Comparison of ENCODE assay signal across 12 cellular contexts in the genomic region with DNA sequence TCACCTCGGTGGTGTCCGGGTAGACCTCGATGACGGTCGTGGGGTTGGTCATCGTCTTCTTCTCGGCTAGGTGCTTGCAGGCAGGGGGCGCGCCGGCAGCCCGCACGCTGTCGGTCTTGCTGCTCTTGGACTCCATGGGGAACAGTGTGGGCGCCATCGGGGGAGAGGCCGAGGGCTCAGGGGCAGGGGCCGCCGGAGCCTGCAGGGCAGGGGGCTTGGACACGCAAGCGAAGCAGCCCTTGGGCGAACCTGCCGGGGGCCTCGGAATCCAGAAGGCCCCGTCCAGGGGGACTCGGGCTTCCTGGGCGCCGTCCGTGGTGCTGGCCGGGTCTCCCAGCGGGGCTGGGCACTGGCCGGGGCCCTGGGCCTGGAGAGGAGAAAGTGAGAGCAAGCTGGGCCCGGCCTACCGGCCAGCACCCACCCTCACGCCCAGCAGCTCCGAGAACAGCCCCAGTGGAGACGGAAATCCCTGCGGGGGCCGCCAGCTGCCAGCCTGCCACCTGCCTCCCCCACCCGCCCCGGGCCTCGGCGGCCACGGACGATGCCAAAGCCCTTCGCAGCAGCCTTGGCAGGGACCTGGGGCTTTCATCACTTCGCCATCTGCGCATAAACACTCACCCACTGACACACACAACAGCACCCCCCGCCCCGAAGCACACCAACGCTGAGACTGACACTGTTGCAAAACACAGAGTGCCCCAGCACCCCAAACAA. TPM values are rescaled to one million over a fixed set of nuclear protein-coding genes. Genes with fewer than 3 reads are reported as not detected.
DNase-seq lines count a peak whose midpoint lies in the region; ATAC-seq and TF ChIP-seq lines count a peak whose summit lies in the region.
"Had no signal": no experiment of that assay in that cellular context is flagged by ENCODE, and none has a peak within 500 bp of the region (broad histone marks: within the 10 kb centered on the region; RNA-seq: fewer than 3 reads in every experiment).

No MANE protein-coding gene starts in this region.

- WGBS in esophagus, 2 donors = 44 to 49% methylated on average over 49 to 50 of the region's 50 CpGs

- DNase-seq in stimulated activated naive CD8-positive, alpha-beta T cell treated with anti-CD3 and anti-CD28 coated beads, Interleukin-15, amount 100 ng/mL, for 72 hours = no peak
- DNase-seq in natural killer cell = peak; percentile 17
- DNase-seq in mucosa of gallbladder (ENCODE audit: low spot score) = no peak
- DNase-seq in NOMO-1 treated with DMSO at 0.1 percent for 48 hours (lab: John Stamatoyannopoulos, UW; ENCODE audit: unreplicated experiment) = no peak
- DNase-seq in CD4-positive, alpha-beta memory T cell = no peak
- DNase-seq: activated CD4-positive, alpha-beta memory T cell treated with anti-CD3 and anti-CD28 coated beads, Interleukin-2, amount 10 ng/mL, durations not matched to agents 7 days and 5 days; CD4-positive, CD25-positive, alpha-beta regulatory T cell; effector CD8-positive, alpha-beta T cell had no signal

- H3K36me3 Mint-ChIP-seq in stimulated activated naive CD8-positive, alpha-beta T cell treated with anti-CD3 and anti-CD28 coated beads, Interleukin-15, Interleukin-2, amounts not matched to agents 100 ng/mL and 50 ng/mL, for 24 hours (ENCODE audit: low read depth) = peaks cover under 1% of the 10 kb centered on the region
- no peaks in the 10 kb centered on the region for H3K36me3 Mint-ChIP-seq in natural killer cell
- H3K36me3 Mint-ChIP-seq in CD4-positive, alpha-beta memory T cell = peaks cover under 1 to 4% of the 10 kb centered on the region in 2 donors
- H3K36me3 Mint-ChIP-seq: CD4-positive, CD25-positive, alpha-beta regulatory T cell had no signal

- no peak for TF ChIP-seq CTCF in natural killer cell (IDR thresholded peaks at IDR 0.05)

- H3K27me3 ChIP-seq in esophagus (ENCODE audit: control insufficient read depth in 1 of 2, insufficient read depth in 2 of 2, low read length in 2 of 2) = no peaks in the 10 kb centered on the region
- H3K27me3 ChIP-seq in CD4-positive, alpha-beta memory T cell (ENCODE audit: insufficient read depth, low read length) = no peaks in the 10 kb centered on the region

- H3K27ac Mint-ChIP-seq in stimulated activated naive CD8-positive, alpha-beta T cell treated with anti-CD3 and anti-CD28 coated beads, Interleukin-15, Interleukin-2, amounts not matched to agents 100 ng/mL and 50 ng/mL, for 24 hours = no peak overlapping the region
- no peak overlapping the region for H3K27ac Mint-ChIP-seq in stimulated activated naive CD8-positive, alpha-beta T cell treated with anti-CD3 and anti-CD28 coated beads, Interleukin-15, amount 100 ng/mL, for 72 hours
- H3K27ac Mint-ChIP-seq in natural killer cell = no peak overlapping the region
- H3K27ac Mint-ChIP-seq in CD4-positive, alpha-beta memory T cell = no peak overlapping the region
- H3K27ac Mint-ChIP-seq: activated CD4-positive, alpha-beta memory T cell treated with anti-CD3 and anti-CD28 coated beads, Interleukin-2, amount 10 ng/mL, durations not matched to agents 7 days and 5 days; CD4-positive, CD25-positive, alpha-beta regulatory T cell had no signal

- POLR2A ChIA-PET in CD4-positive, alpha-beta memory T cell (lab: Charles Lee; ENCODE audit: partially characterized antibody) = no interaction called here

- H3K27me3 Mint-ChIP-seq in stimulated activated naive CD8-positive, alpha-beta T cell treated with anti-CD3 and anti-CD28 coated beads, Interleukin-15, Interleukin-2, amounts not matched to agents 100 ng/mL and 50 ng/mL, for 24 hours = peaks cover 14% of the 10 kb centered on the region
- H3K27me3 Mint-ChIP-seq in stimulated activated naive CD8-positive, alpha-beta T cell treated with anti-CD3 and anti-CD28 coated beads, Interleukin-15, amount 100 ng/mL, for 72 hours = peaks cover 19% of the 10 kb centered on the region
- peaks cover 0 to 13% of the 10 kb centered on the region in 2 donors for H3K27me3 Mint-ChIP-seq in natural killer cell (ENCODE audit: low read depth in 2 of 2)
- H3K27me3 Mint-ChIP-seq in CD4-positive, alpha-beta memory T cell = peaks cover 11 to 12% of the 10 kb centered on the region in 2 donors

- H3K4me1 Mint-ChIP-seq in stimulated activated naive CD8-positive, alpha-beta T cell treated with anti-CD3 and anti-CD28 coated beads, Interleukin-15, Interleukin-2, amounts not matched to agents 100 ng/mL and 50 ng/mL, for 24 hours (ENCODE audit: low read depth) = peaks cover 24% of the 10 kb centered on the region
- H3K4me1 Mint-ChIP-seq in stimulated activated naive CD8-positive, alpha-beta T cell treated with anti-CD3 and anti-CD28 coated beads, Interleukin-15, amount 100 ng/mL, for 72 hours = peaks cover 22% of the 10 kb centered on the region
- peaks cover 14 to 59% of the 10 kb centered on the region in 2 donors for H3K4me1 Mint-ChIP-seq in natural killer cell
- peaks cover 4 to 30% (median 18%) of the 10 kb centered on the region in 4 donors for H3K4me1 Mint-ChIP-seq in CD4-positive, alpha-beta memory T cell

- intact Hi-C loops in natural killer cell (cut with micrococcal nuclease) = no loop called here
- intact Hi-C loops in CD4-positive, alpha-beta memory T cell (cut with micrococcal nuclease) = no loop called here

- peaks cover 8% of the 10 kb centered on the region for H3K9me3 Mint-ChIP-seq in stimulated activated naive CD8-positive, alpha-beta T cell treated with anti-CD3 and anti-CD28 coated beads, Interleukin-15, Interleukin-2, amounts not matched to agents 100 ng/mL and 50 ng/mL, for 24 hours
- peaks cover 5 to 8% of the 10 kb centered on the region in 2 donors for H3K9me3 Mint-ChIP-seq in stimulated activated naive CD8-positive, alpha-beta T cell treated with anti-CD3 and anti-CD28 coated beads, Interleukin-15, amount 100 ng/mL, for 72 hours
- no peaks in the 10 kb centered on the region for H3K9me3 Mint-ChIP-seq in natural killer cell
- H3K9me3 Mint-ChIP-seq in CD4-positive, alpha-beta memory T cell = peaks cover 0 to 4% (median 0%) of the 10 kb centered on the region in 8 donors

- H3K4me1 ChIP-seq in esophagus (ENCODE audit: control insufficient read depth in 2 of 2, insufficient read depth in 2 of 2, low read length in 1 of 2) = peaks cover 10 to 19% of the 10 kb centered on the region in 2 donors
- H3K4me1 ChIP-seq in CD4-positive, alpha-beta memory T cell (ENCODE audit: insufficient read depth, low read length) = peaks cover 10% of the 10 kb centered on the region

- peak overlapping the region; percentile 20 to 26 for H3K4me3 ChIP-seq in esophagus (ENCODE audit: low read depth in 1 of 2, low read length in 2 of 2)
- H3K4me3 ChIP-seq in CD4-positive, alpha-beta memory T cell (ENCODE audit: low read length in 2 of 2) = no peak overlapping the region

- peak overlapping the region; percentile 53 for H3K4me3 Mint-ChIP-seq in stimulated activated naive CD8-positive, alpha-beta T cell treated with anti-CD3 and anti-CD28 coated beads, Interleukin-15, Interleukin-2, amounts not matched to agents 100 ng/mL and 50 ng/mL, for 24 hours
- no peak overlapping the region for H3K4me3 Mint-ChIP-seq in stimulated activated naive CD8-positive, alpha-beta T cell treated with anti-CD3 and anti-CD28 coated beads, Interleukin-15, amount 100 ng/mL, for 72 hours
- H3K4me3 Mint-ChIP-seq in natural killer cell = peak overlapping the region; percentile 78
- peak overlapping the region in 1 of 8 donors; percentile 61 for H3K4me3 Mint-ChIP-seq in CD4-positive, alpha-beta memory T cell
- H3K4me3 Mint-ChIP-seq: activated CD4-positive, alpha-beta memory T cell treated with anti-CD3 and anti-CD28 coated beads, Interleukin-2, amount 10 ng/mL, durations not matched to agents 7 days and 5 days had no signal

- ATAC-seq in stimulated activated naive CD8-positive, alpha-beta T cell treated with anti-CD3 and anti-CD28 coated beads, Interleukin-15, amount 100 ng/mL, for 72 hours = no peak
- ATAC-seq in natural killer cell (peak in 1 of 3 donors; percentile 34), GM18858 (IDR thresholded peaks at IDR 0.05; ENCODE audit: unreplicated experiment) (no peak)

- H3K27ac ChIP-seq in esophagus (ENCODE audit: low read depth in 2 of 2, low read length in 1 of 2) = no peak overlapping the region
- no peak overlapping the region for H3K27ac ChIP-seq in CD4-positive, alpha-beta memory T cell (ENCODE audit: low read depth, low read length)

- CTCF ChIA-PET in CD4-positive, alpha-beta memory T cell (lab: Charles Lee; ENCODE audit: partially characterized antibody) = no interaction called here

- H3K9me3 ChIP-seq in esophagus (ENCODE audit: control insufficient read depth in 2 of 2, insufficient read depth in 1 of 2, low read depth in 1 of 2, low read length in 1 of 2) = peaks cover 0 to 2% of the 10 kb centered on the region in 2 donors
- H3K9me3 ChIP-seq in CD4-positive, alpha-beta memory T cell (ENCODE audit: control insufficient read depth in 1 of 2, low read length in 2 of 2) = no peaks in the 10 kb centered on the region

- H3K36me3 ChIP-seq in esophagus (ENCODE audit: control insufficient read depth in 2 of 2, insufficient read depth in 2 of 2, low read length in 1 of 2) = peaks cover 0 to 6% of the 10 kb centered on the region in 2 donors
- H3K36me3 ChIP-seq in CD4-positive, alpha-beta memory T cell (ENCODE audit: insufficient read depth, low read length) = peaks cover under 1% of the 10 kb centered on the region

RNA-seq across cellular contexts. Expression of gene IFITM10, which starts 2.5 kb away (rescaled TPM):
- 1 to 10 TPM in 1 of 2 donors, under 1 TPM in 1; 0.73 to 1.1 TPM for polyA plus RNA-seq in esophagus
- total RNA-seq in natural killer cell (1 to 10 TPM; 5.5 to 8.1 (median 6.5) TPM), mucosa of gallbladder (13.9 TPM)
- total RNA-seq in CD4-positive, alpha-beta memory T cell = 1 to 10 TPM; 1.6 to 1.8 TPM
- not detected for polyA plus RNA-seq in CD4-positive, alpha-beta memory T cell
- polyA plus RNA-seq: CD4-positive, CD25-positive, alpha-beta regulatory T cell had no signal

RNA-seq across cellular contexts. Expression of gene CTSD, which starts 15.8 kb away (rescaled TPM):
- 100 to 1,000 TPM; 273 to 284 TPM for polyA plus RNA-seq in esophagus
- 100 to 1,000 TPM; 388 to 446 (median 415) TPM for total RNA-seq in natural killer cell
- 2,163 TPM for total RNA-seq in mucosa of gallbladder
- 100 to 1,000 TPM; 206 to 214 TPM for total RNA-seq in CD4-positive, alpha-beta memory T cell
- 100 to 1,000 TPM; 122 to 137 TPM for polyA plus RNA-seq in CD4-positive, alpha-beta memory T cell

RNA-seq across cellular contexts. Expression of gene KRTAP5-6, which starts 50.9 kb away (rescaled TPM):
- not detected for polyA plus RNA-seq in esophagus
- total RNA-seq in natural killer cell = not detected
- total RNA-seq in mucosa of gallbladder = not detected
- not detected for total RNA-seq in CD4-positive, alpha-beta memory T cell
- polyA plus RNA-seq in CD4-positive, alpha-beta memory T cell = not detected
- total RNA-seq: activated CD4-positive, alpha-beta memory T cell treated with anti-CD3 and anti-CD28 coated beads, Interleukin-2, amount 10 ng/mL, durations not matched to agents 7 days and 5 days; CD4-positive, CD25-positive, alpha-beta regulatory T cell; mononuclear cell had no signal
- polyA plus RNA-seq: CD4-positive, CD25-positive, alpha-beta regulatory T cell had no signal

Comparison
In these comparisons a context has a peak if more than half of its experiments do, and no peak if none do; other contexts are left out.
1. H3K4me3 Mint-ChIP-seq: peak in stimulated activated naive CD8-positive, alpha-beta T cell treated with anti-CD3 and anti-CD28 coated beads, Interleukin-15, Interleukin-2, amounts not matched to agents 100 ng/mL and 50 ng/mL, for 24 hours (single experiment) and natural killer cell (single experiment); none in stimulated activated naive CD8-positive, alpha-beta T cell treated with anti-CD3 and anti-CD28 coated beads, Interleukin-15, amount 100 ng/mL, for 72 hours (0 of 2).
2. H3K4me3 ChIP-seq: peak in esophagus (2 of 2); none in CD4-positive, alpha-beta memory T cell (0 of 2).